In the genomic region with DNA sequence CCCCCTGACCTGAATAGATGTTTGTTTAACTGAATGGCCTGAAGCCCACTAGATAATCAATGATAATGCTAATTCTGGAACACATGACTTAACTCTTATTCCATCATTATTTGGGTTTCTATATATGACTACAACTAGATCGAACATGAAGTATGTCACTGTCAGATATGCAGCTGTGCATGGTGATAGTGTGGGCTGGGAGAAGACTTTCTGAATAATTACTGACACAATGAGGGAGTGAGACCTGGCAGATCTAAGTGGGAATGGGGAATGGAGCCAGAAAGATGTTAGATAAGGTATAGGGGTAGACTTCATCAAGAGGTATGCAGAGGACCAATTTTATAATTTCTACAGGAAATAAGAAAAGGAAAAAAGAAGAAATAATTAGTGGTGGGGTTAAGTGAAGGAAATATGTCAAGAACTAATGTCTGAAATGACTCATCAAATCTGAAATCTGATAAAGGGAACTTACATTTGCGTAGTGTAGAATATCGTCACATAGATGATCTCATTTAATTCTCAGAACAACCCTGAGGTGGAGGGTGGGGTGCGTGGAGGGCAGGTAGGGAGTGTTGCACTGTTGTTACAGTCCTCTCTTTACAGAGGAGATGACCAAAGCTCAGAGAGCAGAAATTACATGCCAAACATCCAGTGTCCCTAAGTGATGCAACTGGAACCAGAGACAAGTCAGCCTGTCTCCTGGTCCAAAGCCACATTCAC, we compare ENCODE assay signal across 8 cellular contexts.
DNase-seq lines count a peak whose midpoint lies in the region; ATAC-seq lines count a peak whose summit lies in the region.

No MANE protein-coding gene starts in this region.

- DNase-seq in activated T-cell treated with anti-CD3 and anti-CD28 coated beads, Interleukin-2, amount 50 U/mL, for 48 hours: peak; percentile 74 to 77
- peak; percentile 58 for DNase-seq in stimulated activated CD4-positive, alpha-beta T cell treated with anti-CD3 and anti-CD28 coated beads, Interleukin-15, amount 100 ng/mL, for 48 hours (ENCODE audit: low read depth in 2 of 2)
- no peak for DNase-seq in ureter (ENCODE audit: low spot score)
- DNase-seq in COR-L47 (lab: John Stamatoyannopoulos, UW): no peak
- no peak for DNase-seq in hippocampal formation (lab: John Stamatoyannopoulos, UW)

- ATAC-seq in GM19023 (IDR thresholded peaks at IDR 0.05; ENCODE audit: unreplicated experiment) (peak; percentile 83), HG03354 (IDR thresholded peaks at IDR 0.05; ENCODE audit: poor library complexity, severe bottlenecking, unreplicated experiment) (peak; percentile 81), GM21515 (IDR thresholded peaks at IDR 0.05; ENCODE audit: unreplicated experiment) (no peak)

Comparison
In these comparisons a context has a peak if more than half of its experiments do, and no peak if none do; other contexts are left out.
1. DNase-seq: peak in activated T-cell treated with anti-CD3 and anti-CD28 coated beads, Interleukin-2, amount 50 U/mL, for 48 hours (2 of 2) and stimulated activated CD4-positive, alpha-beta T cell treated with anti-CD3 and anti-CD28 coated beads, Interleukin-15, amount 100 ng/mL, for 48 hours (2 of 2); none in ureter (single experiment), COR-L47 (single experiment) and hippocampal formation (0 of 2).